Comparison of ENCODE assay signal across 27 cellular contexts in the genomic region with DNA sequence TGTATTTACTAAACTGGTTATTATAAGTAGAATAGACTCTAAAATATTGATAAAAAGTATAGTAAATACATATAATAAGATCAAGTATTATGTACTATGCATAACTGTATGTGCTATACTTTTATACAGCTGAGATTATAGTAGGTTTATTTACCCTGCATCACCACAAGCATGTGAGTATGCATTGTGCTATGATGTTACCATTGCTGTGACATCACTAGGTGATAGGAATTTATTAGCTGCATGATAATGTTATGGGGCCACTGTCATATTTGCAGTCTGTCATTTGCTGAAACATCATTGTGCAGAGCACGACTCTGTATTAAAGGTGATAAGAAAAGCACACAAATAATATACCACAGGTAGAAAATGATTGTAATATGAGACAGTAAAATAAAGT.
DNase-seq lines count a peak whose midpoint lies in the region; ATAC-seq, FAIRE-seq and TF ChIP-seq lines count a peak whose summit lies in the region.
"Had no signal": no experiment of that assay in that cellular context is flagged by ENCODE, and none has a peak within 500 bp of the region (broad histone marks: within the 10 kb centered on the region; RNA-seq: fewer than 3 reads in every experiment).

No MANE protein-coding gene starts in this region.

- H3K27ac Mint-ChIP-seq in memory B cell (peak overlapping the region; percentile 60), endodermal cell (no peak overlapping the region)
- H3K27ac Mint-ChIP-seq in stimulated activated naive B cell treated with anti-CD40 and anti-IgM and Interleukin-4, amounts not matched to agents 10 μg/mL and 1 μg/mL and 100 μg/mL, for 72 hours, result peak overlapping the region; percentile 84
- H3K27ac Mint-ChIP-seq: activated CD4-positive, alpha-beta memory T cell treated with anti-CD3 and anti-CD28 coated beads, Interleukin-2, amount 10 ng/mL, durations not matched to agents 7 days and 5 days; T-helper 1 cell treated with Interleukin-12 subunit alpha and Interleukin-12 subunit beta and Interleukin-4 antibody, amounts not matched to agents 30 μg/mL and 1 μg/mL, for 36 hours had no signal

- intact Hi-C loops in PC-3 (cut with micrococcal nuclease), result no loop called here

- TF ChIP-seq CTCF in PC-3 (conservative IDR thresholded peaks at IDR 0.05; ENCODE audit: low read depth, low read length) (no peak), D721Med (IDR thresholded peaks at IDR 0.05; ENCODE audit: insufficient read depth, missing control alignments) (no peak), endodermal cell (conservative IDR thresholded peaks at IDR 0.05) (no peak)

- H3K27me3 ChIP-seq in PC-3 (ENCODE audit: low read length) (no peaks in the 10 kb centered on the region), endodermal cell (ENCODE audit: control insufficient read depth, insufficient read depth, low read length, poor library complexity, severe bottlenecking) (no peaks in the 10 kb centered on the region)
- H3K27me3 ChIP-seq: spleen, tibial nerve had no signal

- H3K4me3 ChIP-seq in PC-3 (ENCODE audit: low read length) (no peak overlapping the region), endodermal cell (ENCODE audit: low read length) (no peak overlapping the region)
- H3K4me3 ChIP-seq: K562, PC-9, spleen, tibial nerve had no signal

- FAIRE-seq in GM18507 (lab: Jason Lieb, UNC), result peak; percentile 15
- FAIRE-seq in D721Med (lab: Jason Lieb, UNC), result no peak
- FAIRE-seq: bronchial epithelial cell, K562 had no signal

- H3K27me3 Mint-ChIP-seq in memory B cell, result no peaks in the 10 kb centered on the region
- no peaks in the 10 kb centered on the region for H3K27me3 Mint-ChIP-seq in stimulated activated naive B cell treated with anti-CD40 and anti-IgM and Interleukin-4, amounts not matched to agents 10 μg/mL and 1 μg/mL and 100 μg/mL, for 72 hours
- H3K27me3 Mint-ChIP-seq in endodermal cell (ENCODE audit: insufficient read depth), result no peaks in the 10 kb centered on the region
- H3K27me3 Mint-ChIP-seq: activated CD4-positive, alpha-beta memory T cell treated with anti-CD3 and anti-CD28 coated beads, Interleukin-2, amount 10 ng/mL, durations not matched to agents 7 days and 5 days; activated naive CD4-positive, alpha-beta T cell treated with anti-CD3 and anti-CD28 coated beads, Interleukin-2, amount 50 U/mL, for 24 hours had no signal

- H3K4me3 Mint-ChIP-seq in memory B cell, result no peak overlapping the region
- H3K4me3 Mint-ChIP-seq in stimulated activated naive B cell treated with anti-CD40 and anti-IgM and Interleukin-4, amounts not matched to agents 10 μg/mL and 1 μg/mL and 100 μg/mL, for 72 hours, result no peak overlapping the region
- no peak overlapping the region for H3K4me3 Mint-ChIP-seq in endodermal cell
- H3K4me3 Mint-ChIP-seq: activated CD4-positive, alpha-beta memory T cell treated with anti-CD3 and anti-CD28 coated beads, Interleukin-2, amount 10 ng/mL, durations not matched to agents 7 days and 5 days; activated naive CD4-positive, alpha-beta T cell treated with anti-CD3 and anti-CD28 coated beads, Interleukin-2, amount 50 U/mL, for 24 hours; T-helper 1 cell treated with Interleukin-12 subunit alpha and Interleukin-12 subunit beta and Interleukin-4 antibody, amounts not matched to agents 30 μg/mL and 1 μg/mL, for 36 hours had no signal

- no peaks in the 10 kb centered on the region for H3K9me2 ChIP-seq in PC-3 (replicated peaks; ENCODE audit: low read length)
- H3K9me2 ChIP-seq: SK-N-SH had no signal

- H3K4me2 ChIP-seq in PC-3 (ENCODE audit: low read length), result no peak overlapping the region
- H3K4me2 ChIP-seq: PC-9, SK-N-SH had no signal

- H3K9me3 Mint-ChIP-seq in memory B cell (no peaks in the 10 kb centered on the region), endodermal cell (no peaks in the 10 kb centered on the region)
- H3K9me3 Mint-ChIP-seq in stimulated activated naive B cell treated with anti-CD40 and anti-IgM and Interleukin-4, amounts not matched to agents 10 μg/mL and 1 μg/mL and 100 μg/mL, for 72 hours, result peaks cover 0 to 2% of the 10 kb centered on the region in 2 donors
- H3K9me3 Mint-ChIP-seq: activated CD4-positive, alpha-beta memory T cell treated with anti-CD3 and anti-CD28 coated beads, Interleukin-2, amount 10 ng/mL, durations not matched to agents 7 days and 5 days; activated naive CD4-positive, alpha-beta T cell treated with anti-CD3 and anti-CD28 coated beads, Interleukin-2, amount 50 U/mL, for 24 hours; T-helper 1 cell treated with Interleukin-12 subunit alpha and Interleukin-12 subunit beta and Interleukin-4 antibody, amounts not matched to agents 30 μg/mL and 1 μg/mL, for 36 hours had no signal

- H3K36me3 Mint-ChIP-seq in memory B cell (no peaks in the 10 kb centered on the region), endodermal cell (ENCODE audit: low read depth) (no peaks in the 10 kb centered on the region)
- peaks cover 9 to 28% of the 10 kb centered on the region in 2 donors for H3K36me3 Mint-ChIP-seq in stimulated activated naive B cell treated with anti-CD40 and anti-IgM and Interleukin-4, amounts not matched to agents 10 μg/mL and 1 μg/mL and 100 μg/mL, for 72 hours
- H3K36me3 Mint-ChIP-seq: immature natural killer cell had no signal

- H3K9me3 ChIP-seq in PC-3 (ENCODE audit: low read length), result no peaks in the 10 kb centered on the region
- H3K9me3 ChIP-seq in endodermal cell (ENCODE audit: control insufficient read depth, low read length), result no peaks in the 10 kb centered on the region
- H3K9me3 ChIP-seq: SK-N-SH, spleen, tibial nerve had no signal

- H3K4me1 ChIP-seq in PC-3 (ENCODE audit: insufficient read depth, low read length), result peaks cover 42% of the 10 kb centered on the region
- no peaks in the 10 kb centered on the region for H3K4me1 ChIP-seq in endodermal cell (ENCODE audit: control insufficient read depth, insufficient read depth, low read length)

- POLR2A ChIA-PET in PC-3 (lab: Charles Lee; ENCODE audit: unreplicated experiment), result no interaction called here

- H3K9ac ChIP-seq in PC-3 (ENCODE audit: low read length), result no peak overlapping the region
- no peak overlapping the region for H3K9ac ChIP-seq in endodermal cell (ENCODE audit: extremely low read depth, low read length, poor library complexity, severe bottlenecking)
- H3K9ac ChIP-seq: SK-N-SH had no signal

- CTCF ChIA-PET in PC-3 (lab: Charles Lee), result no interaction called here

- no TSS peak for BruUV-seq in PC-3 (replicated peaks; lab: Mats Ljungman, UMichigan)

- ATAC-seq in PC-3 (peak; percentile 30), memory B cell (ENCODE audit: low read depth) (no peak)
- no peak for ATAC-seq in stimulated activated naive B cell treated with anti-CD40 and anti-IgM and Interleukin-4, amounts not matched to agents 10 μg/mL and 1 μg/mL and 100 μg/mL, for 72 hours (replicated peaks)
- ATAC-seq: K562, right cardiac atrium, Right ventricle myocardium inferior had no signal

- no peaks in the 10 kb centered on the region for H3K79me2 ChIP-seq in PC-3 (ENCODE audit: low read length)

- no CpG with 5 or more reads among the region's 1 CpG for WGBS in endodermal cell (ENCODE audit: insufficient coverage in 1 of 2, insufficient read length in 1 of 2), 2 experiments

- H2AFZ ChIP-seq in PC-3 (ENCODE audit: low read length), result no peak overlapping the region

- H3K36me3 ChIP-seq in PC-3 (ENCODE audit: low read depth, low read length) (no peaks in the 10 kb centered on the region), endodermal cell (ENCODE audit: control insufficient read depth, insufficient read depth, low read length) (no peaks in the 10 kb centered on the region)
- H3K36me3 ChIP-seq: spleen, tibial nerve had no signal

- H3F3A ChIP-seq in PC-3 (ENCODE audit: low read length, unreplicated experiment), result peaks cover 4% of the 10 kb centered on the region

- H3K27ac ChIP-seq in PC-3 (ENCODE audit: low read length) (0 out of 2 replicates have a peak overlapping the region, but pooled peaks have one; percentile 22), endodermal cell (ENCODE audit: low read depth, low read length) (no peak overlapping the region)
- H3K27ac ChIP-seq: PC-9, tibial nerve had no signal

- DNase-seq in GM18507 (ENCODE audit: extremely low spot score, insufficient read length, low read depth), result no peak
- peak; percentile 27 for DNase-seq in PC-3
- DNase-seq in memory B cell (ENCODE audit: low spot score in 2 of 2), result no peak
- DNase-seq in stimulated activated naive B cell treated with anti-CD40 and anti-IgM and Interleukin-4, amounts not matched to agents 10 μg/mL and 1 μg/mL and 100 μg/mL, for 72 hours, result no peak
- no peak for DNase-seq in D721Med (ENCODE audit: insufficient read length, low spot score)
- DNase-seq in endodermal cell, result no peak
- DNase-seq in superior temporal gyrus (ENCODE audit: extremely low spot score), result no peak
- DNase-seq: activated CD4-positive, alpha-beta memory T cell treated with anti-CD3 and anti-CD28 coated beads, Interleukin-2, amount 10 ng/mL, durations not matched to agents 7 days and 5 days; activated CD8-positive, alpha-beta memory T cell treated with anti-CD3 and anti-CD28 coated beads, Interleukin-2, amount 50 U/mL, for 4 hours; anterior cingulate cortex; C1 segment of cervical spinal cord; DMS53; immature natural killer cell; mammary epithelial cell; NCI-H2029 treated with DMSO at 0.1 percent for 48 hours; NCI-H526; PC-9; right cardiac atrium; SK-N-SH; spleen; stimulated activated CD8-positive, alpha-beta memory T cell treated with anti-CD3 and anti-CD28 coated beads, Interleukin-4, amount 100 ng/mL, for 48 hours had no signal

- peaks cover 48% of the 10 kb centered on the region for H3K4me1 Mint-ChIP-seq in memory B cell
- H3K4me1 Mint-ChIP-seq in stimulated activated naive B cell treated with anti-CD40 and anti-IgM and Interleukin-4, amounts not matched to agents 10 μg/mL and 1 μg/mL and 100 μg/mL, for 72 hours, result peaks cover 46 to 79% of the 10 kb centered on the region in 2 donors
- peaks cover 7% of the 10 kb centered on the region for H3K4me1 Mint-ChIP-seq in endodermal cell

- H4K20me1 ChIP-seq in PC-3 (ENCODE audit: low read length), result no peaks in the 10 kb centered on the region
